18 cellular contexts compared by ENCODE assay signal in the genomic region with DNA sequence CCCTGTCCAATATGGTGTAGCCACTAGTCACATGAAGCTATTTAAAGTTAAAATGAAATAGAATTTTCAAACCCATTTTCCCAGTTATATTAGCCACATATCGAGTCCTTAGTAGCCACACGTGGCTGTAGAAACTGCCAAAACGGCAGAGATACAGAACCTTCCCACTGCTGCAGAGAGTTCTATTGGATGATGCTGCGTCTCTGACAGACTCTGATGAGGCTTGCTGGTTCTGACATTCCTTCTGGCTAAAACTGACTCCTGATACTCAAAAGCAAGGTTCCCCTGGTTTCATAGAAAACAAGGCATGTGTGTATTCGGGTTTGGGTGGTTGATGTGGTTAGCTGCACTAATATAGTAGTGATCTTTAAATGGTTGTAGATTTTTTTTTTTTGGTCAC.
A peak's percentile ranks its signal among the peaks of the same experiment; 100 is the strongest.
DNase-seq lines count a peak whose midpoint lies in the region; ATAC-seq and TF ChIP-seq lines count a peak whose summit lies in the region.
"Had no signal": no experiment of that assay in that cellular context is flagged by ENCODE, and none has a peak within 500 bp of the region (broad histone marks: within the 10 kb centered on the region; RNA-seq: fewer than 3 reads in every experiment).

No MANE protein-coding gene starts in this region.

- H3K4me1 ChIP-seq in gastroesophageal sphincter: peaks cover 3 to 52% (median 10%) of the 10 kb centered on the region in 3 donors

- ATAC-seq in activated T-helper 17 cell treated with anti-CD3 and anti-CD28 coated beads, Interleukin-2, amount 50 U/mL, for 72 hours (replicated peaks): no peak
- no peak for ATAC-seq in stimulated activated memory B cell treated with anti-CD40 and anti-IgM and Interleukin-4, amounts not matched to agents 10 μg/mL and 1 μg/mL and 100 μg/mL, for 72 hours
- no peak for ATAC-seq in gastroesophageal sphincter
- ATAC-seq: HepG2; left colon; natural killer cell; Panc1; stimulated activated naive B cell treated with anti-CD40 and anti-IgM and Interleukin-4, amounts not matched to agents 10 μg/mL and 1 μg/mL and 100 μg/mL, for 72 hours had no signal

- no peak overlapping the region for H3K27ac ChIP-seq in gastroesophageal sphincter
- H3K27ac ChIP-seq: cardiac muscle cell, vagina had no signal

- H3K4me3 ChIP-seq in gastroesophageal sphincter: no peak overlapping the region
- H3K4me3 ChIP-seq: cardiac muscle cell, vagina had no signal

- H3K4me3 Mint-ChIP-seq in activated T-helper 17 cell treated with anti-CD3 and anti-CD28 coated beads, Interleukin-2, amount 50 U/mL, for 72 hours: no peak overlapping the region
- no peak overlapping the region for H3K4me3 Mint-ChIP-seq in immature natural killer cell
- no peak overlapping the region for H3K4me3 Mint-ChIP-seq in stimulated activated memory B cell treated with anti-CD40 and anti-IgM and Interleukin-4, amounts not matched to agents 10 μg/mL and 1 μg/mL and 100 μg/mL, for 72 hours
- H3K4me3 Mint-ChIP-seq: activated B cell treated with CpG ODN at 0.5 μM for 24 hours; activated naive CD8-positive, alpha-beta T cell; natural killer cell; stimulated activated naive B cell treated with anti-CD40 and anti-IgM and Interleukin-4, amounts not matched to agents 10 μg/mL and 1 μg/mL and 100 μg/mL, for 72 hours had no signal

- WGBS in gastroesophageal sphincter (ENCODE audit: low coverage in 1 of 2), 2 donors: 30 to 64% methylated on average over 3 to 5 of the region's 5 CpGs

- TF ChIP-seq EP300 in gastroesophageal sphincter (IDR thresholded peaks at IDR 0.05): no peak

- no peaks in the 10 kb centered on the region for H3K27me3 ChIP-seq in gastroesophageal sphincter
- H3K27me3 ChIP-seq: cardiac muscle cell, vagina had no signal

- no peak for TF ChIP-seq POLR2A in gastroesophageal sphincter (IDR thresholded peaks at IDR 0.05)

- no peak for TF ChIP-seq CTCF in gastroesophageal sphincter (IDR thresholded peaks at IDR 0.05)

- peaks cover 15% of the 10 kb centered on the region for H3K36me3 Mint-ChIP-seq in activated T-helper 17 cell treated with anti-CD3 and anti-CD28 coated beads, Interleukin-2, amount 50 U/mL, for 72 hours (ENCODE audit: low read depth)
- peaks cover 0 to 14% (median 5%) of the 10 kb centered on the region in 3 donors for H3K36me3 Mint-ChIP-seq in immature natural killer cell
- H3K36me3 Mint-ChIP-seq in stimulated activated memory B cell treated with anti-CD40 and anti-IgM and Interleukin-4, amounts not matched to agents 10 μg/mL and 1 μg/mL and 100 μg/mL, for 72 hours: peaks cover 42% of the 10 kb centered on the region
- H3K36me3 Mint-ChIP-seq: natural killer cell had no signal

- peaks cover 23% of the 10 kb centered on the region for H3K4me1 Mint-ChIP-seq in activated T-helper 17 cell treated with anti-CD3 and anti-CD28 coated beads, Interleukin-2, amount 50 U/mL, for 72 hours
- H3K4me1 Mint-ChIP-seq in immature natural killer cell: peaks cover 76 to 94% of the 10 kb centered on the region in 2 donors
- H3K4me1 Mint-ChIP-seq in stimulated activated memory B cell treated with anti-CD40 and anti-IgM and Interleukin-4, amounts not matched to agents 10 μg/mL and 1 μg/mL and 100 μg/mL, for 72 hours: peaks cover 30% of the 10 kb centered on the region

- peak overlapping the region; percentile 27 for H3K27ac Mint-ChIP-seq in activated T-helper 17 cell treated with anti-CD3 and anti-CD28 coated beads, Interleukin-2, amount 50 U/mL, for 72 hours
- peak overlapping the region in 4 of 6 donors; percentile 8 to 49 (median 35) for H3K27ac Mint-ChIP-seq in immature natural killer cell
- H3K27ac Mint-ChIP-seq in stimulated activated memory B cell treated with anti-CD40 and anti-IgM and Interleukin-4, amounts not matched to agents 10 μg/mL and 1 μg/mL and 100 μg/mL, for 72 hours: peak overlapping the region; percentile 58
- H3K27ac Mint-ChIP-seq: activated B cell treated with CpG ODN at 0.5 μM for 24 hours; activated naive CD8-positive, alpha-beta T cell; stimulated activated naive B cell treated with anti-CD40 and anti-IgM and Interleukin-4, amounts not matched to agents 10 μg/mL and 1 μg/mL and 100 μg/mL, for 72 hours had no signal

- H3K36me3 ChIP-seq in gastroesophageal sphincter: no peaks in the 10 kb centered on the region
- H3K36me3 ChIP-seq: cardiac muscle cell, vagina had no signal

- H3K9me3 Mint-ChIP-seq in activated T-helper 17 cell treated with anti-CD3 and anti-CD28 coated beads, Interleukin-2, amount 50 U/mL, for 72 hours: no peaks in the 10 kb centered on the region
- peaks cover 0 to 2% (median 0%) of the 10 kb centered on the region in 6 donors for H3K9me3 Mint-ChIP-seq in immature natural killer cell
- H3K9me3 Mint-ChIP-seq in stimulated activated memory B cell treated with anti-CD40 and anti-IgM and Interleukin-4, amounts not matched to agents 10 μg/mL and 1 μg/mL and 100 μg/mL, for 72 hours: no peaks in the 10 kb centered on the region
- H3K9me3 Mint-ChIP-seq: activated B cell treated with CpG ODN at 0.5 μM for 24 hours; natural killer cell; stimulated activated naive B cell treated with anti-CD40 and anti-IgM and Interleukin-4, amounts not matched to agents 10 μg/mL and 1 μg/mL and 100 μg/mL, for 72 hours had no signal

- H3K27me3 Mint-ChIP-seq in activated T-helper 17 cell treated with anti-CD3 and anti-CD28 coated beads, Interleukin-2, amount 50 U/mL, for 72 hours: no peaks in the 10 kb centered on the region
- H3K27me3 Mint-ChIP-seq in immature natural killer cell (ENCODE audit: low read depth in 3 of 3): peaks cover 0 to 4% (median 2%) of the 10 kb centered on the region in 3 donors
- H3K27me3 Mint-ChIP-seq in stimulated activated memory B cell treated with anti-CD40 and anti-IgM and Interleukin-4, amounts not matched to agents 10 μg/mL and 1 μg/mL and 100 μg/mL, for 72 hours: no peaks in the 10 kb centered on the region
- H3K27me3 Mint-ChIP-seq: activated B cell treated with CpG ODN at 0.5 μM for 24 hours; activated naive CD8-positive, alpha-beta T cell; stimulated activated naive B cell treated with anti-CD40 and anti-IgM and Interleukin-4, amounts not matched to agents 10 μg/mL and 1 μg/mL and 100 μg/mL, for 72 hours had no signal

- no peaks in the 10 kb centered on the region for H3K9me3 ChIP-seq in gastroesophageal sphincter
- H3K9me3 ChIP-seq: vagina had no signal

- DNase-seq in NCI-H82 (lab: John Stamatoyannopoulos, UW) (peak; percentile 31), NCI-H82 treated with DMSO at 0.1 percent for 48 hours (lab: John Stamatoyannopoulos, UW; ENCODE audit: unreplicated experiment) (no peak), immature natural killer cell (no peak), NCI-H2107 treated with DMSO at 0.1 percent for 48 hours (lab: John Stamatoyannopoulos, UW; ENCODE audit: unreplicated experiment) (no peak), LoVo (ENCODE audit: low spot score) (no peak)
- DNase-seq: activated B cell treated with CpG ODN at 0.5 μM for 24 hours; left colon; natural killer cell; NCI-H345; stimulated activated naive B cell treated with anti-CD40 and anti-IgM and Interleukin-4, amounts not matched to agents 10 μg/mL and 1 μg/mL and 100 μg/mL, for 72 hours had no signal
